ENCODE assay signal across 8 cellular contexts in the genomic region with DNA sequence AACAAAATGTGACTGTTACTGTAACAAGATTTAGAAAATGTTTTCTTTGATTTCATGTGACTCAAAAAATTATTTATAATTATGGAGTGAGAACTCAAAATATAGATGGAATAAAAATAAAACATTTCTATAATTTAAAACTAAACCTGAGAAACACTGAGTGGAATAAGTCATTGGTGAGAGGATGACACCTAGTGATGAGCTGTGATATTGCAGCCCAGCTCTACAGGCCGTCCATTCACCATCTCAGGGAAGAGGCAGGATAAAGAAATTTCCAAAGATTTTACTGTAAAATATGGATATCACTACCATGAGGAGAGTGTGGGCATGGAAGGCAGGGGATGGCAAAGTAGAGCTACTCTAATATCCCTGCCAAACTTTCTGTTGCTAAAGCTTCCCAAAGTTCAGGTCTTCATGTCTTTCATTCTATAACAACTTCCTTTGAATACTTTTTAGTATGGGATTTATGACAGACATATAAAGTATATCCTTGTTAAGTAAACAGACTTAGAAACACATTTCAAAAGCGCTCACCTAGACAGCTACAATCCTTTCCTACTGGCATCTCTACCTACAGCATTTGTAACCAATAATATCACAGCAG.
A peak's percentile ranks its signal among the peaks of the same experiment; 100 is the strongest.
DNase-seq lines count a peak whose midpoint lies in the region; ATAC-seq and TF ChIP-seq lines count a peak whose summit lies in the region.

No MANE protein-coding gene starts in this region.

- no peak overlapping the region for H2AFZ ChIP-seq in KMS-11 (ENCODE audit: low read depth)

- POLR2A ChIA-PET in naive thymus-derived CD4-positive, alpha-beta T cell (lab: Charles Lee): no interaction called here

- H3K4me3 ChIP-seq in KMS-11 (IDR thresholded peaks at IDR 0.05; ENCODE audit: insufficient read depth, low read depth, low read length) (no peak overlapping the region), breast epithelium (no peak overlapping the region)
- H3K4me3 ChIP-seq in naive thymus-derived CD4-positive, alpha-beta T cell (ENCODE audit: low read length): no peak overlapping the region

- H3K27ac Mint-ChIP-seq in naive thymus-derived CD4-positive, alpha-beta T cell: no peak overlapping the region

- H3K27ac ChIP-seq in KMS-11: no peak overlapping the region
- H3K27ac ChIP-seq in breast epithelium: no peak overlapping the region
- no peak overlapping the region for H3K27ac ChIP-seq in naive thymus-derived CD4-positive, alpha-beta T cell (ENCODE audit: low read depth, low read length)

- H3K9ac ChIP-seq in KMS-11: no peak overlapping the region

- H4K20me1 ChIP-seq in KMS-11 (ENCODE audit: insufficient read depth): no peaks in the 10 kb centered on the region

- intact Hi-C loops in breast epithelium (cut with DNase I; ENCODE audit: low total_unique reads): no loop called here
- intact Hi-C loops in naive thymus-derived CD4-positive, alpha-beta T cell (cut with micrococcal nuclease): loop anchor here (1.0 to 10.0 kb wide), 2 partner anchors 410 to 428 kb away; no protein-coding TSS in a partner anchor

- H3K79me2 ChIP-seq in KMS-11 (ENCODE audit: insufficient read depth, low read depth): no peaks in the 10 kb centered on the region

- DNase-seq in DMS53 treated with DMSO at 0.1 percent for 48 hours (lab: John Stamatoyannopoulos, UW; ENCODE audit: unreplicated experiment) (peak; percentile 34), breast epithelium (ENCODE audit: low spot score in 2 of 2) (no peak), DMS79 (lab: John Stamatoyannopoulos, UW) (no peak)
- no peak for DNase-seq in naive thymus-derived CD4-positive, alpha-beta T cell
- DNase-seq in NK-92 treated with Interleukin-12 subunit alpha and Interleukin-12 subunit beta, amount 100 ng/mL, for 24 hours (lab: John Stamatoyannopoulos, UW): no peak

- CTCF ChIA-PET in naive thymus-derived CD4-positive, alpha-beta T cell (lab: Charles Lee): interaction anchor here (0.6 to 1.4 kb wide), 2 partner anchors 314 to 428 kb away, joined by 3 to 4 read pairs; no protein-coding TSS in a partner anchor

- no peak overlapping the region for H3K4me3 Mint-ChIP-seq in naive thymus-derived CD4-positive, alpha-beta T cell

- no peaks in the 10 kb centered on the region for H3K36me3 ChIP-seq in KMS-11 (ENCODE audit: insufficient read depth)
- no peaks in the 10 kb centered on the region for H3K36me3 ChIP-seq in breast epithelium
- H3K36me3 ChIP-seq in naive thymus-derived CD4-positive, alpha-beta T cell (ENCODE audit: control insufficient read depth in 2 of 3, insufficient read depth in 3 of 3, low read length in 3 of 3): peaks cover 0 to 8% (median 0%) of the 10 kb centered on the region in 3 experiments

- no peak overlapping the region for H3K4me2 ChIP-seq in KMS-11

- H3K4me1 ChIP-seq in KMS-11 (ENCODE audit: low read depth, poor library complexity, severe bottlenecking) (no peaks in the 10 kb centered on the region), breast epithelium (no peaks in the 10 kb centered on the region)
- no peaks in the 10 kb centered on the region for H3K4me1 ChIP-seq in naive thymus-derived CD4-positive, alpha-beta T cell (ENCODE audit: control insufficient read depth in 2 of 2, insufficient read depth in 2 of 2, low read length in 2 of 2)

- H3K27me3 Mint-ChIP-seq in naive thymus-derived CD4-positive, alpha-beta T cell: no peaks in the 10 kb centered on the region

- TF ChIP-seq CTCF in KMS-11 (conservative IDR thresholded peaks at IDR 0.05; ENCODE audit: low read depth, low read length) (peak; percentile 60), breast epithelium (IDR thresholded peaks at IDR 0.05) (peak in 2 of 3 donors; percentile 17 to 36)

- H3K36me3 Mint-ChIP-seq in naive thymus-derived CD4-positive, alpha-beta T cell: peaks cover 32 to 61% (median 52%) of the 10 kb centered on the region in 5 donors

- peaks cover 8 to 23% (median 18%) of the 10 kb centered on the region in 7 donors for H3K4me1 Mint-ChIP-seq in naive thymus-derived CD4-positive, alpha-beta T cell

- TF ChIP-seq POLR2A in breast epithelium (IDR thresholded peaks at IDR 0.05): no peak

- H3K9me3 ChIP-seq in breast epithelium: peaks cover 5 to 22% of the 10 kb centered on the region in 2 donors
- peaks cover 0 to 9% (median 3%) of the 10 kb centered on the region in 3 experiments for H3K9me3 ChIP-seq in naive thymus-derived CD4-positive, alpha-beta T cell (ENCODE audit: control insufficient read depth in 2 of 3, low read length in 3 of 3)

- H3K27me3 ChIP-seq in KMS-11 (ENCODE audit: insufficient read depth, low read depth) (no peaks in the 10 kb centered on the region), breast epithelium (no peaks in the 10 kb centered on the region)
- H3K27me3 ChIP-seq in naive thymus-derived CD4-positive, alpha-beta T cell (ENCODE audit: control insufficient read depth in 2 of 2, insufficient read depth in 2 of 2, low read length in 2 of 2): no peaks in the 10 kb centered on the region

- H3K9me3 Mint-ChIP-seq in naive thymus-derived CD4-positive, alpha-beta T cell: peaks cover 13 to 49% (median 24%) of the 10 kb centered on the region in 11 donors

- ATAC-seq in naive thymus-derived CD4-positive, alpha-beta T cell: peak; percentile 38
- ATAC-seq in GM21619 (IDR thresholded peaks at IDR 0.05; ENCODE audit: unreplicated experiment) (no peak), GM21423 (IDR thresholded peaks at IDR 0.05; ENCODE audit: unreplicated experiment) (no peak)
